ENCODE assay signal across 1 cellular context in genomic region chr19:46630806-46631205, GRCh38.
TF ChIP-seq lines count a peak whose summit lies in the region.

No MANE protein-coding gene starts in this region.

TF ChIP-seq in GM23338, 12 proteins besides CTCF, POLR2A, EP300 and RAD21 (continued from another document):
- TF ChIP-seq REST (IDR thresholded peaks at IDR 0.05; ENCODE audit: unreplicated experiment) (no peak), POLR2AphosphoS5 (IDR thresholded peaks at IDR 0.05; ENCODE audit: low read depth) (no peak), CREB1 (CRISPR knock-in tag; IDR thresholded peaks at IDR 0.05; ENCODE audit: low read depth) (no peak), ZNF331 (CRISPR knock-in tag; IDR thresholded peaks at IDR 0.05; ENCODE audit: low read depth) (no peak), JUNB (IDR thresholded peaks at IDR 0.05; ENCODE audit: unreplicated experiment) (no peak), ETS1 (IDR thresholded peaks at IDR 0.05) (no peak), ZNF462 (CRISPR knock-in tag; IDR thresholded peaks at IDR 0.05) (no peak), EZH2 (IDR thresholded peaks at IDR 0.05; ENCODE audit: low read depth, unreplicated experiment) (no peak), EZH2phosphoT487 (IDR thresholded peaks at IDR 0.05; ENCODE audit: unreplicated experiment) (no peak)
TF ChIP-seq in GM23338: peak in this region for 0.
